ENCODE assay signal across 23 cellular contexts in the genomic region with DNA sequence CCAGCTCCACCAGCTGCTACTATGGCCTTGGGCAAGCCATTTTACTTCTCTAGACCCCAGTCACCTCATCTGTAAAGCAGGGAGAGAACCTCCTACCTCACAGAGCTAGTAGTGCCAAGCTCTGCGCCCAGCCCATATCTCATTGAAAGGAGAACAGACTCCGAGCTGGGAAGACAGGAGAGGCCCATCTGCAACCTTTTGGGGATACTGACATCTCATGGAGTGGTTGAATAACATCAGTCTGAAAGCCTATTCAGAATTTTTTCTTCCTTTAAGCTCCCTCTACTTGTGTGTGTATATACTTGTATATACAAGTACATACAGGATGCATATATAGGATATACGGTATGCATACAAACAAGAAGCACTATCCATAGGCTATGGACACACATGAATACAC.
"Had no signal": no experiment of that assay in that cellular context is flagged by ENCODE, and none has a peak within 500 bp of the region (broad histone marks: within the 10 kb centered on the region; RNA-seq: fewer than 3 reads in every experiment).

No MANE protein-coding gene starts in this region.

- H3K27me3 ChIP-seq: gastrocnemius medialis had no signal

- H3K4me1 Mint-ChIP-seq: endodermal cell; stimulated activated naive B cell treated with anti-CD40 and anti-IgM and Interleukin-4, amounts not matched to agents 10 μg/mL and 1 μg/mL and 100 μg/mL, for 72 hours; stimulated activated naive CD8-positive, alpha-beta T cell treated with anti-CD3 and anti-CD28 coated beads, Interleukin-15, amount 100 ng/mL, for 72 hours had no signal

- H3K9me3 Mint-ChIP-seq: endodermal cell; stimulated activated naive CD8-positive, alpha-beta T cell treated with anti-CD3 and anti-CD28 coated beads, Interleukin-15, amount 100 ng/mL, for 72 hours had no signal

- H3K36me3 ChIP-seq: gastrocnemius medialis, heart right ventricle, neutrophil, thoracic aorta, transverse colon had no signal

- H3K4me3 ChIP-seq: coronary artery, gastrocnemius medialis, heart right ventricle, psoas muscle, thoracic aorta, transverse colon had no signal

- DNase-seq: effector CD4-positive, alpha-beta T cell; endodermal cell; erythroblast; gastrocnemius medialis; heart right ventricle; hypothalamus; kidney glomerular epithelial cell; mesendoderm; naive B cell; psoas muscle; retina; stimulated activated CD4-positive, alpha-beta T cell treated with anti-CD3 and anti-CD28 coated beads, Interleukin-2, amount 100 ng/mL, for 24 hours; stimulated activated CD4-positive, alpha-beta T cell treated with anti-CD3 and anti-CD28 coated beads, Interleukin-4, amount 100 ng/mL, for 4 hours; stimulated activated naive B cell treated with anti-CD40 and anti-IgM and Interleukin-4, amounts not matched to agents 10 μg/mL and 1 μg/mL and 100 μg/mL, for 72 hours; stimulated activated naive CD8-positive, alpha-beta T cell treated with anti-CD3 and anti-CD28 coated beads, Interleukin-15, amount 100 ng/mL, for 72 hours; transverse colon had no signal

- H3K4me3 Mint-ChIP-seq: endodermal cell; naive B cell; nephron; stimulated activated naive B cell treated with anti-CD40 and anti-IgM and Interleukin-4, amounts not matched to agents 10 μg/mL and 1 μg/mL and 100 μg/mL, for 72 hours; stimulated activated naive CD8-positive, alpha-beta T cell treated with anti-CD3 and anti-CD28 coated beads, Interleukin-15, amount 100 ng/mL, for 72 hours had no signal

- H3K4me1 ChIP-seq: gastrocnemius medialis, heart right ventricle, psoas muscle, transverse colon had no signal

- FAIRE-seq: endothelial cell of umbilical vein, islet of Langerhans had no signal

- ATAC-seq: gastrocnemius medialis; heart right ventricle; psoas muscle; sciatic nerve; stimulated activated naive B cell treated with anti-CD40 and anti-IgM and Interleukin-4, amounts not matched to agents 10 μg/mL and 1 μg/mL and 100 μg/mL, for 72 hours; stimulated activated naive CD8-positive, alpha-beta T cell treated with anti-CD3 and anti-CD28 coated beads, Interleukin-15, amount 100 ng/mL, for 72 hours had no signal

- H3K27ac Mint-ChIP-seq: endodermal cell; nephron; stimulated activated naive B cell treated with anti-CD40 and anti-IgM and Interleukin-4, amounts not matched to agents 10 μg/mL and 1 μg/mL and 100 μg/mL, for 72 hours; stimulated activated naive CD8-positive, alpha-beta T cell treated with anti-CD3 and anti-CD28 coated beads, Interleukin-15, amount 100 ng/mL, for 72 hours had no signal

- H3K9me3 ChIP-seq: gastrocnemius medialis, neutrophil, psoas muscle, thoracic aorta, transverse colon had no signal

- H3K27ac ChIP-seq: coronary artery, gastrocnemius medialis, heart right ventricle, neutrophil, psoas muscle, thoracic aorta, transverse colon had no signal
